ENCODE assay signal across 8 cellular contexts in genomic region chr9:74497750-74498615, GRCh38. TPM values are rescaled to one million over a fixed set of nuclear protein-coding genes. Genes with fewer than 3 reads are reported as not detected.
DNase-seq lines count a peak whose midpoint lies in the region; ATAC-seq and TF ChIP-seq lines count a peak whose summit lies in the region.

No MANE protein-coding gene starts in this region.

- TF ChIP-seq CTCF in DOHH2 (IDR thresholded peaks at IDR 0.05; ENCODE audit: low read depth, low read length, poor library complexity, severe bottlenecking) (no peak), osteoblast (IDR thresholded peaks at IDR 0.05; ENCODE audit: extremely low read depth, low read depth, low read length) (no peak)

- CTCF ChIA-PET in activated CD8-positive, alpha-beta T cell treated with anti-CD3 and anti-CD28 coated beads, Interleukin-2, amount 10 ng/mL, durations not matched to agents 7 days and 5 days (lab: Charles Lee), result no interaction called here

- peaks cover 16% of the 10 kb centered on the region for H3K27me3 ChIP-seq in DOHH2 (ENCODE audit: control insufficient read depth, low read length)
- peaks cover 43% of the 10 kb centered on the region for H3K27me3 ChIP-seq in osteoblast (ENCODE audit: insufficient read depth, low read length)

- POLR2A ChIA-PET in activated CD8-positive, alpha-beta T cell treated with anti-CD3 and anti-CD28 coated beads, Interleukin-2, amount 10 ng/mL, durations not matched to agents 7 days and 5 days (lab: Charles Lee), result no interaction called here

- H3K9me3 ChIP-seq in DOHH2 (ENCODE audit: control insufficient read depth, insufficient read depth, low read length) (no peaks in the 10 kb centered on the region), osteoblast (ENCODE audit: low read depth, low read length) (no peaks in the 10 kb centered on the region)

- peak overlapping the region; percentile 12; the same call in 1 of the 2 replicates for H3K4me3 ChIP-seq in DOHH2 (ENCODE audit: low read length)
- H3K4me3 ChIP-seq in osteoblast (ENCODE audit: insufficient read depth, low read length), result peak overlapping the region; percentile 75

- H3K4me1 ChIP-seq in DOHH2 (ENCODE audit: control insufficient read depth, low read length), result no peaks in the 10 kb centered on the region
- no peaks in the 10 kb centered on the region for H3K4me1 ChIP-seq in osteoblast (ENCODE audit: insufficient read depth, low read length)

- no peaks in the 10 kb centered on the region for H3K36me3 Mint-ChIP-seq in activated CD8-positive, alpha-beta T cell treated with anti-CD3 and anti-CD28 coated beads, Interleukin-2, amount 10 ng/mL, durations not matched to agents 7 days and 5 days (ENCODE audit: low read depth)

- no peaks in the 10 kb centered on the region for H3K79me2 ChIP-seq in DOHH2 (ENCODE audit: control insufficient read depth, low read length)
- no peaks in the 10 kb centered on the region for H3K79me2 ChIP-seq in osteoblast (ENCODE audit: insufficient read depth, low read length)

- peak overlapping the region; percentile 93 for H2AFZ ChIP-seq in osteoblast (ENCODE audit: low read length)

- no peaks in the 10 kb centered on the region for H3F3A ChIP-seq in DOHH2 (ENCODE audit: control insufficient read depth, insufficient read depth)

- H3K9me2 ChIP-seq in DOHH2 (replicated peaks; ENCODE audit: control insufficient read depth, low read length), result no peaks in the 10 kb centered on the region

- H4K20me1 ChIP-seq in DOHH2 (ENCODE audit: control insufficient read depth, insufficient read depth, low read depth, low read length) (no peaks in the 10 kb centered on the region), osteoblast (ENCODE audit: insufficient read depth, low read length) (no peaks in the 10 kb centered on the region)

- H3K4me2 ChIP-seq in DOHH2 (ENCODE audit: low read length), result peak overlapping the region; percentile 39; the same call in 1 of the 2 replicates
- H3K4me2 ChIP-seq in osteoblast (ENCODE audit: insufficient read depth, low read length), result peak overlapping the region; percentile 94

- ATAC-seq in HG02642 (IDR thresholded peaks at IDR 0.05; ENCODE audit: poor library complexity, unreplicated experiment) (peak; percentile 16), GM21360 (IDR thresholded peaks at IDR 0.05; ENCODE audit: unreplicated experiment) (no peak)
- ATAC-seq in activated CD8-positive, alpha-beta T cell treated with anti-CD3 and anti-CD28 coated beads, Interleukin-2, amount 10 ng/mL, durations not matched to agents 7 days and 5 days, result peak; percentile 42

- H3K4me1 Mint-ChIP-seq in activated CD8-positive, alpha-beta T cell treated with anti-CD3 and anti-CD28 coated beads, Interleukin-2, amount 10 ng/mL, durations not matched to agents 7 days and 5 days (ENCODE audit: low read depth), result peaks cover 35% of the 10 kb centered on the region

- peak overlapping the region; percentile 58 for H3K27ac Mint-ChIP-seq in activated CD8-positive, alpha-beta T cell treated with anti-CD3 and anti-CD28 coated beads, Interleukin-2, amount 10 ng/mL, durations not matched to agents 7 days and 5 days

- no peaks in the 10 kb centered on the region for H3K9me3 Mint-ChIP-seq in activated CD8-positive, alpha-beta T cell treated with anti-CD3 and anti-CD28 coated beads, Interleukin-2, amount 10 ng/mL, durations not matched to agents 7 days and 5 days (ENCODE audit: insufficient read depth)

- peak; percentile 40 for DNase-seq in activated CD8-positive, alpha-beta T cell treated with anti-CD3 and anti-CD28 coated beads, Interleukin-2, amount 10 ng/mL, durations not matched to agents 7 days and 5 days
- DNase-seq in glomerular visceral epithelial cell (ENCODE audit: extremely low spot score), result peak; percentile 7
- DNase-seq in osteoblast (ENCODE audit: insufficient read length, low spot score, missing footprints), result peak; percentile 90
- DNase-seq in inferior parietal cortex (ENCODE audit: extremely low spot score), result no peak
- DNase-seq in activated CD4-positive, CD25-positive, alpha-beta regulatory T cell treated with anti-CD3 and anti-CD28 coated beads, Interleukin-2, amount 50 U/mL, for 72 hours, result no peak

- peaks cover 63% of the 10 kb centered on the region for H3K27me3 Mint-ChIP-seq in activated CD8-positive, alpha-beta T cell treated with anti-CD3 and anti-CD28 coated beads, Interleukin-2, amount 10 ng/mL, durations not matched to agents 7 days and 5 days (ENCODE audit: low read depth)

- H3K4me3 Mint-ChIP-seq in activated CD8-positive, alpha-beta T cell treated with anti-CD3 and anti-CD28 coated beads, Interleukin-2, amount 10 ng/mL, durations not matched to agents 7 days and 5 days, result peak overlapping the region; percentile 92

- H3K27ac ChIP-seq in DOHH2 (ENCODE audit: low read depth, low read length) (no peak overlapping the region), osteoblast (ENCODE audit: low read depth, low read length) (no peak overlapping the region)

- H3K36me3 ChIP-seq in DOHH2 (ENCODE audit: control insufficient read depth, low read length), result no peaks in the 10 kb centered on the region
- no peaks in the 10 kb centered on the region for H3K36me3 ChIP-seq in osteoblast (ENCODE audit: insufficient read depth, low read length)

RNA-seq across cellular contexts. Expression of gene RORB, which starts 0.8 kb away (rescaled TPM):
- under 1 TPM; 0.08 to 0.16 TPM for total RNA-seq in activated CD8-positive, alpha-beta T cell treated with anti-CD3 and anti-CD28 coated beads, Interleukin-2, amount 10 ng/mL, durations not matched to agents 7 days and 5 days
- 0.36 and 1.5 TPM in 2 replicates for total RNA-seq in osteoblast

Comparison
In these comparisons a context has a peak if more than half of its experiments do, and no peak if none do; other contexts are left out.
1. DNase-seq: peak in activated CD8-positive, alpha-beta T cell treated with anti-CD3 and anti-CD28 coated beads, Interleukin-2, amount 10 ng/mL, durations not matched to agents 7 days and 5 days (single experiment), glomerular visceral epithelial cell (single experiment) and osteoblast (single experiment); none in inferior parietal cortex (single experiment) and activated CD4-positive, CD25-positive, alpha-beta regulatory T cell treated with anti-CD3 and anti-CD28 coated beads, Interleukin-2, amount 50 U/mL, for 72 hours (single experiment).